8 cellular contexts compared by ENCODE assay signal in the genomic region with DNA sequence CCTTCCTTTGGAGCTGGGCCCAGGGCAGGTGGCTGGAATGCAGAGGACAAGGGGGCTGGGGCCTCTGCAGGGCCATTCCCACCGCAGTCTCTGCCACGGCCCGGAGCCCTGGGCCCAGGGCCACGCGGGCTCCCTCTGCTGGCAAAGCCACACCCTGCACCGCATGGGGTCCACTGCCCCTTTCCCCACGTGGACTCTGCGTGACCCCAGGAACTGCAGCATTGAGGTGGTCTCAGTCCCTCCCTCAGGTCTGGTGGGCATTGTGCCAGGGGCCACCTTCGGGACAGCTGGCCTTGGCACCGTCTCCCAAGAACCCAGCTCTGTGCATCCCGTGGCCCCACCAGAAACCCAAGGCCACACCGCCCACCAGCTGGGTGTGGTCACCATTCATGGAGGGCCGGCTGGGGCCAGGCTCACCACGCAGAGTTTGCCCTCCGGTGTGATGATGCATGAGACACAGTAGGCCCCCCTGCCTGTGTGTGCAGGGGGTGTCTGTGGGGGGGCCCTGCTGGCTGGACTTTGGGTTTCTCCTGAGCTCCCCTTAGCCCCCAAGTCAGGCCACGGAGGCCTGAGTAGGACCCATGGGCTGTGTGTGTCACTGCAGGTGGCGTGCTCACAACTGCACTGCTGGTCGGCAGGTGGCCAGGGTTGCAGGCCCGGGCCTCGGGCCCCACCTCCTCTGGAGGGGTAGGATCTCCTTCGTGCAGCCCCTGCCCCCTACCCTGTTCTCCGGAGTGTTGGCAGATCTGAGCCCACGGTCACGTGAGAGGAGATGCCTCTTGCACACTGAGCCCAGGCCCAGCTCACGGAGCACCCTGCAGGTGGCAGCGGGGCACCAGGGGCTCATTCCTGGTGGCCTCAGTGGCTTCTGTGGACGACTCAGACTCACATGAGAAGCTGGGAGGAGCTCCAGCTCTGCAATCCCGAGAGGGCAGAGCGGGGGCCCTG. TPM values are rescaled to one million over a fixed set of nuclear protein-coding genes. Genes with fewer than 3 reads are reported as not detected.
DNase-seq lines count a peak whose midpoint lies in the region; ATAC-seq and TF ChIP-seq lines count a peak whose summit lies in the region.

No MANE protein-coding gene starts in this region.

- H3K4me3 Mint-ChIP-seq in activated CD4-positive, alpha-beta memory T cell treated with anti-CD3 and anti-CD28 coated beads for 36 hours = no peak overlapping the region
- H3K4me3 Mint-ChIP-seq in neural progenitor cell = no peak overlapping the region

- POLR2A ChIA-PET in activated CD4-positive, alpha-beta memory T cell treated with anti-CD3 and anti-CD28 coated beads for 36 hours (lab: Charles Lee) = interaction anchor here (1.1 kb wide), 1 partner anchor 33 kb away, joined by 3 read pairs; no protein-coding TSS in a partner anchor

- H3K27ac ChIP-seq in neural progenitor cell = no peak overlapping the region
- no peak overlapping the region for H3K27ac ChIP-seq in thyroid gland

- H4K20me1 ChIP-seq in neural progenitor cell (ENCODE audit: low read depth) = peaks cover 3% of the 10 kb centered on the region

- H3K36me3 Mint-ChIP-seq in activated CD4-positive, alpha-beta memory T cell treated with anti-CD3 and anti-CD28 coated beads for 36 hours = no peaks in the 10 kb centered on the region
- no peaks in the 10 kb centered on the region for H3K36me3 Mint-ChIP-seq in neural progenitor cell

- 33 to 53% methylated on average over 10 to 12 of the region's 29 CpGs for WGBS in thyroid gland, 2 donors

- H3K4me3 ChIP-seq in neural progenitor cell = no peak overlapping the region
- H3K4me3 ChIP-seq in thyroid gland (replicated peaks in 1 of 3) = no peak overlapping the region

- H3K27ac Mint-ChIP-seq in activated CD4-positive, alpha-beta memory T cell treated with anti-CD3 and anti-CD28 coated beads for 36 hours = no peak overlapping the region
- no peak overlapping the region for H3K27ac Mint-ChIP-seq in neural progenitor cell

- H3F3A ChIP-seq in neural progenitor cell (ENCODE audit: low read depth) = peaks cover 3% of the 10 kb centered on the region

- H3K4me2 ChIP-seq in neural progenitor cell = no peak overlapping the region

- peaks cover 14% of the 10 kb centered on the region for H3K27me3 Mint-ChIP-seq in activated CD4-positive, alpha-beta memory T cell treated with anti-CD3 and anti-CD28 coated beads for 36 hours
- peaks cover 5% of the 10 kb centered on the region for H3K27me3 Mint-ChIP-seq in neural progenitor cell (ENCODE audit: insufficient read depth, low read depth)

- no peaks in the 10 kb centered on the region for H3K9me3 Mint-ChIP-seq in activated CD4-positive, alpha-beta memory T cell treated with anti-CD3 and anti-CD28 coated beads for 36 hours
- no peaks in the 10 kb centered on the region for H3K9me3 Mint-ChIP-seq in neural progenitor cell

- no peak overlapping the region for H2AFZ ChIP-seq in neural progenitor cell (replicated peaks)

- no peak for TF ChIP-seq POLR2A in thyroid gland (IDR thresholded peaks at IDR 0.05)

- no peaks in the 10 kb centered on the region for H3K79me2 ChIP-seq in neural progenitor cell (ENCODE audit: low read depth)

- DNase-seq in DMS53 (lab: John Stamatoyannopoulos, UW) (peak; percentile 72), LHCN-M2 (ENCODE audit: low read depth) (peak; percentile 26), epidermal melanocyte (ENCODE audit: insufficient read length, low spot score) (peak; percentile 96), neural progenitor cell (ENCODE audit: low spot score) (peak; percentile 80), thyroid gland (peak; percentile 40 to 42)
- DNase-seq in activated CD4-positive, alpha-beta memory T cell treated with anti-CD3 and anti-CD28 coated beads for 36 hours = peak; percentile 65

- H3K9ac ChIP-seq in neural progenitor cell = no peak overlapping the region

- H3K4me1 Mint-ChIP-seq in activated CD4-positive, alpha-beta memory T cell treated with anti-CD3 and anti-CD28 coated beads for 36 hours (ENCODE audit: low read depth) = peaks cover 7% of the 10 kb centered on the region
- H3K4me1 Mint-ChIP-seq in neural progenitor cell = peaks cover 7% of the 10 kb centered on the region

- TF ChIP-seq CTCF in neural progenitor cell (IDR thresholded peaks at IDR 0.05) (peak; percentile 71), thyroid gland (IDR thresholded peaks at IDR 0.05) (peak; percentile 54 to 86 (median 73))

- no peak for ATAC-seq in HG02852 (IDR thresholded peaks at IDR 0.05; ENCODE audit: unreplicated experiment)
- no peak for ATAC-seq in GM21447 (IDR thresholded peaks at IDR 0.05; ENCODE audit: unreplicated experiment)

- CTCF ChIA-PET in activated CD4-positive, alpha-beta memory T cell treated with anti-CD3 and anti-CD28 coated beads for 36 hours (lab: Charles Lee) = interaction anchor here (0.6 to 3.0 kb wide), 13 partner anchors 12 to 319 kb away, joined by 3 to 21 read pairs (median 4); partner anchors contain the start of genes CCNL2 and MRPL20

- H3K27me3 ChIP-seq in neural progenitor cell (peaks cover 11% of the 10 kb centered on the region), thyroid gland (no peaks in the 10 kb centered on the region)

- no peaks in the 10 kb centered on the region for H3K4me1 ChIP-seq in neural progenitor cell
- peaks cover 0 to 13% of the 10 kb centered on the region in 2 donors for H3K4me1 ChIP-seq in thyroid gland

- intact Hi-C loops in activated CD4-positive, alpha-beta memory T cell treated with anti-CD3 and anti-CD28 coated beads for 36 hours (cut with micrococcal nuclease) = no loop called here
- intact Hi-C loops in thyroid gland (cut with DNase I) = loop anchor here (5.0 kb wide), 1 partner anchor 34 kb away; the partner anchor contains the start of gene MRPL20

- no peaks in the 10 kb centered on the region for H3K36me3 ChIP-seq in neural progenitor cell
- no peaks in the 10 kb centered on the region for H3K36me3 ChIP-seq in thyroid gland

- H3K9me3 ChIP-seq in neural progenitor cell (ENCODE audit: low read depth) (no peaks in the 10 kb centered on the region), thyroid gland (no peaks in the 10 kb centered on the region)

RNA-seq across cellular contexts. Expression of gene VWA1, which starts 5.7 kb away (rescaled TPM):
- total RNA-seq in LHCN-M2 (2014; rRNA removed) (1.1 TPM in 2 replicates), neural progenitor cell (ENCODE audit: low replicate concordance) (2.4 and 7.0 TPM in 2 replicates), thyroid gland (10 to 100 TPM; 11.4 to 52.0 (median 30.3) TPM)
- 1.5 TPM for polyA plus RNA-seq in LHCN-M2 (2012)
- under 1 TPM; 0.69 to 0.92 TPM for total RNA-seq in activated CD4-positive, alpha-beta memory T cell treated with anti-CD3 and anti-CD28 coated beads for 36 hours

RNA-seq across cellular contexts. Expression of gene ATAD3C, which starts 8.3 kb away (rescaled TPM):
- total RNA-seq in LHCN-M2 (2014; rRNA removed) = not detected in 2 replicates
- polyA plus RNA-seq in LHCN-M2 (2012) = 0.15 TPM
- total RNA-seq in activated CD4-positive, alpha-beta memory T cell treated with anti-CD3 and anti-CD28 coated beads for 36 hours = 1 to 10 TPM; 1.2 to 1.7 TPM
- total RNA-seq in neural progenitor cell (ENCODE audit: low replicate concordance) = not detected in 2 replicates
- total RNA-seq in thyroid gland = 10 to 100 TPM in 2 of 4 donors, 1 to 10 TPM in 2; 4.9 to 29.9 (median 15.1) TPM

RNA-seq across cellular contexts. Expression of gene ANKRD65, which starts 20.1 kb away (rescaled TPM):
- total RNA-seq in LHCN-M2 (2014; rRNA removed) (not detected in 2 replicates), neural progenitor cell (ENCODE audit: low replicate concordance) (0.15 and 1.7 TPM in 2 replicates), thyroid gland (1 to 10 TPM; 2.0 to 3.2 (median 2.4) TPM)
- polyA plus RNA-seq in LHCN-M2 (2012) = 0.17 TPM
- total RNA-seq in activated CD4-positive, alpha-beta memory T cell treated with anti-CD3 and anti-CD28 coated beads for 36 hours = not detected

RNA-seq across cellular contexts. Expression of gene ATAD3B, which starts 30.4 kb away (rescaled TPM):
- total RNA-seq in LHCN-M2 (2014; rRNA removed) = 29.2 and 38.7 TPM in 2 replicates
- 21.7 TPM for polyA plus RNA-seq in LHCN-M2 (2012)
- 10 to 100 TPM; 35.4 to 36.3 TPM for total RNA-seq in activated CD4-positive, alpha-beta memory T cell treated with anti-CD3 and anti-CD28 coated beads for 36 hours
- total RNA-seq in neural progenitor cell (ENCODE audit: low replicate concordance) = 9.3 and 21.1 TPM in 2 replicates
- total RNA-seq in thyroid gland = 10 to 100 TPM; 13.8 to 29.1 (median 15.0) TPM

RNA-seq across cellular contexts. Expression of gene MRPL20, which starts 34.1 kb away (rescaled TPM):
- 126 and 134 TPM in 2 replicates for total RNA-seq in LHCN-M2 (2014; rRNA removed)
- 229 TPM for polyA plus RNA-seq in LHCN-M2 (2012)
- 100 to 1,000 TPM; 122 to 123 TPM for total RNA-seq in activated CD4-positive, alpha-beta memory T cell treated with anti-CD3 and anti-CD28 coated beads for 36 hours
- total RNA-seq in neural progenitor cell (ENCODE audit: low replicate concordance) = 89.0 and 96.1 TPM in 2 replicates
- total RNA-seq in thyroid gland = 100 to 1,000 TPM; 123 to 199 (median 160) TPM

Comparison
In these comparisons a context has a peak if more than half of its experiments do, and no peak if none do; other contexts are left out.
1. DNase-seq: peak in every context shown above with its lines; median percentile 96 in epidermal melanocyte; 80 in neural progenitor cell; 72 in DMS53; 65 in activated CD4-positive, alpha-beta memory T cell treated with anti-CD3 and anti-CD28 coated beads for 36 hours; 41 in thyroid gland; 26 in LHCN-M2.